Comparison of ENCODE assay signal across 8 cellular contexts in the genomic region with DNA sequence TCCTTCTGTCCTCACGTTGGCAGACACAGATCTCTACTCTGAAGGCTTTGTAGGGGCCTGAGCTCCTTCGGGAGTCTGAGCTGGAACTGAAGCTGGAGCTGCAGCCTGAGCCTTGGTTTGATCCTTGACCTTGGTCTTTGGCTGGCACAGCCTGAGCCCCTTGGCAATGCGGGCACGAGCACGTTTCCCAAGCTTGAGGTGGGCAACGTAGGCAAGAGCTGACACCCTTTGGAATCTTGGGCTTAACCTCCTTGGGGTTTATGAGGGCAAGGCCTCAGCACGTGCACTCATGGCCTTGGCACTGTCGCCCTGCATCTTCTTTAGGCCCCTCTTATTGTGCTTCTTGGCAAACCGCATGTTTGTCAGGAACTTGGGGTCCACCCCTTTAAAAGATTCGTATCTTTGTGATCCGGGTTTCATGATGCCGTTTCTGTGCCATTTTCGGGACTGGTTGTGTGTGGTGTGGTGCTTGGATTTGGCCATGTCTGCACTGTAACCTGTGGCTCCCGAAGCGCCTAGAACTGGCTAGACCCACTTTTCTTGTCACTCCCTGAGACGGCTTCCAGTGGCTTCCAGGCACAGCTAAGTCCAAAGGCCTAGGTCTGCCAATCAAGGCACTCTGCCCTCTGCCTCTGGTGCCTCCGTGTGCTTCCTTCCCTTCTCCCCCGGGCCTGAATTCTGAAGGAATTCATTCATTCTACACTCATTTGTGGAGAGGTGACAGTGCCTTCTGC. TPM values are rescaled to one million over a fixed set of nuclear protein-coding genes. Genes with fewer than 3 reads are reported as not detected.
DNase-seq lines count a peak whose midpoint lies in the region; ATAC-seq and TF ChIP-seq lines count a peak whose summit lies in the region.

No MANE protein-coding gene starts in this region.

- H3K27me3 ChIP-seq in heart left ventricle, result no peaks in the 10 kb centered on the region
- no peaks in the 10 kb centered on the region for H3K27me3 ChIP-seq in right cardiac atrium (ENCODE audit: control insufficient read depth, insufficient read depth)
- H3K27me3 ChIP-seq in mesendoderm (ENCODE audit: insufficient read depth, low read length, poor library complexity), result no peaks in the 10 kb centered on the region
- no peaks in the 10 kb centered on the region for H3K27me3 ChIP-seq in vagina

- H3K27ac Mint-ChIP-seq in activated naive CD4-positive, alpha-beta T cell treated with anti-CD3 and anti-CD28 coated beads, Interleukin-2, amount 50 U/mL, for 72 hours, result peak overlapping the region; percentile 65 to 73

- no peaks in the 10 kb centered on the region for H3K79me1 ChIP-seq in mesendoderm (ENCODE audit: low read length)

- H3K4me3 ChIP-seq in heart left ventricle (peak overlapping the region in 7 of 12 donors; percentile 53 to 80 (median 72)), right cardiac atrium (ENCODE audit: low read length) (no peak overlapping the region), mesendoderm (ENCODE audit: low read length) (no peak overlapping the region), vagina (peak overlapping the region; percentile 61 to 86)

- H3K4me2 ChIP-seq in mesendoderm (ENCODE audit: low read length), result no peak overlapping the region

- H2BK120ac ChIP-seq in mesendoderm (ENCODE audit: low read depth, low read length), result no peak overlapping the region

- H3K9me3 ChIP-seq in heart left ventricle (no peaks in the 10 kb centered on the region), right cardiac atrium (ENCODE audit: control insufficient read depth, low read length) (no peaks in the 10 kb centered on the region), vagina (no peaks in the 10 kb centered on the region)

- no peak for TF ChIP-seq CTCF in heart left ventricle (IDR thresholded peaks at IDR 0.05)
- no peak for TF ChIP-seq CTCF in vagina (IDR thresholded peaks at IDR 0.05)
- no peak for TF ChIP-seq CTCF in RWPE1 (conservative IDR thresholded peaks at IDR 0.05; ENCODE audit: low read depth)

- peak overlapping the region; percentile 19 for H3K56ac ChIP-seq in mesendoderm (ENCODE audit: low read length)

- no peak overlapping the region for H4K5ac ChIP-seq in mesendoderm (ENCODE audit: low read length)

- DNase-seq in heart left ventricle (no peak), right cardiac atrium (no peak), mesendoderm (no peak), vagina (ENCODE audit: extremely low spot score in 2 of 2) (no peak), COR-L47 (lab: John Stamatoyannopoulos, UW) (no peak), RWPE1 (ENCODE audit: low spot score) (no peak), NCI-H2107 treated with DMSO at 0.1 percent for 48 hours (lab: John Stamatoyannopoulos, UW; ENCODE audit: unreplicated experiment) (no peak)
- DNase-seq in activated naive CD4-positive, alpha-beta T cell treated with anti-CD3 and anti-CD28 coated beads, Interleukin-2, amount 50 U/mL, for 72 hours (ENCODE audit: low spot score in 2 of 2), result no peak

- no peaks in the 10 kb centered on the region for H3K79me2 ChIP-seq in mesendoderm (ENCODE audit: control insufficient read depth, insufficient read depth, low read length)

- H3K9me3 Mint-ChIP-seq in activated naive CD4-positive, alpha-beta T cell treated with anti-CD3 and anti-CD28 coated beads, Interleukin-2, amount 50 U/mL, for 72 hours, result peaks cover 0 to 9% of the 10 kb centered on the region in 2 donors

- H2AK5ac ChIP-seq in mesendoderm (ENCODE audit: low read length), result peak overlapping the region; percentile 25

- intact Hi-C loops in heart left ventricle (cut with DNase I) (loop anchor here in 4 of 10 donors (5.0 to 10.0 kb wide), 4 partner anchors 61 to 161 kb away; a partner anchor contains a TSS), right cardiac atrium (cut with DNase I) (no loop called here), vagina (cut with DNase I) (no loop called here)

- H3K4me1 ChIP-seq in heart left ventricle, result peaks cover 0 to 55% (median 6%) of the 10 kb centered on the region in 12 donors
- H3K4me1 ChIP-seq in right cardiac atrium (ENCODE audit: control insufficient read depth, insufficient read depth, low read length), result peaks cover 4% of the 10 kb centered on the region
- peaks cover 2% of the 10 kb centered on the region for H3K4me1 ChIP-seq in mesendoderm (ENCODE audit: control insufficient read depth, low read depth, low read length)
- peaks cover 35% of the 10 kb centered on the region for H3K4me1 ChIP-seq in vagina

- H2BK5ac ChIP-seq in mesendoderm (ENCODE audit: low read length), result no peak overlapping the region

- no peak overlapping the region for H4K8ac ChIP-seq in mesendoderm (ENCODE audit: low read depth, low read length)

- no peak for TF ChIP-seq POLR2A in heart left ventricle (IDR thresholded peaks at IDR 0.05)
- TF ChIP-seq POLR2A in vagina (IDR thresholded peaks at IDR 0.05), result no peak

- H3K9ac ChIP-seq in mesendoderm (ENCODE audit: low read length), result no peak overlapping the region

- WGBS in heart left ventricle, 4 donors, result 93 to 97% (median 94%) methylated on average over 16 to 18 of the region's 18 CpGs
- WGBS in right cardiac atrium, result 92% methylated on average over 18 of the region's 18 CpGs
- no CpG with 5 or more reads among the region's 18 CpGs for WGBS in mesendoderm (ENCODE audit: extremely low coverage, insufficient coverage, low lambda C conversion rate)

- no peak overlapping the region for H3K4ac ChIP-seq in mesendoderm (ENCODE audit: low read depth, low read length)

- no peak overlapping the region for H2BK15ac ChIP-seq in mesendoderm (replicated peaks; ENCODE audit: low read depth)

- peaks cover 0 to 16% of the 10 kb centered on the region in 2 donors for H3K36me3 Mint-ChIP-seq in activated naive CD4-positive, alpha-beta T cell treated with anti-CD3 and anti-CD28 coated beads, Interleukin-2, amount 50 U/mL, for 72 hours

- CTCF ChIA-PET in RWPE1 (lab: Yijun Ruan, JAX), result interaction anchor here (0.5 to 0.6 kb wide), 2 partner anchors 15 to 214 kb away, joined by 3 to 6 read pairs; no protein-coding TSS in a partner anchor

- H3K18ac ChIP-seq in mesendoderm (ENCODE audit: low read length), result no peak overlapping the region

- H3K27ac ChIP-seq in heart left ventricle (peak overlapping the region in 2 of 12 donors; percentile 52 to 88), right cardiac atrium (ENCODE audit: low read length) (no peak overlapping the region), mesendoderm (ENCODE audit: low read depth, low read length) (no peak overlapping the region), vagina (peak overlapping the region; percentile 61), RWPE1 (no peak overlapping the region)

- ATAC-seq in heart left ventricle (no peak), right cardiac atrium (no peak)
- ATAC-seq in activated naive CD4-positive, alpha-beta T cell treated with anti-CD3 and anti-CD28 coated beads, Interleukin-2, amount 50 U/mL, for 72 hours, result no peak

- H3K36me3 ChIP-seq in heart left ventricle, result no peaks in the 10 kb centered on the region
- H3K36me3 ChIP-seq in mesendoderm (ENCODE audit: control insufficient read depth, insufficient read depth, low read length), result no peaks in the 10 kb centered on the region
- no peaks in the 10 kb centered on the region for H3K36me3 ChIP-seq in vagina

- no peak overlapping the region for H3K23ac ChIP-seq in mesendoderm (ENCODE audit: low read length)

- POLR2A ChIA-PET in RWPE1 (lab: Yijun Ruan, JAX; ENCODE audit: low non-redundant PET), result interaction anchor here (0.7 kb wide), 1 partner anchor 160 kb away, joined by 3 read pairs; a partner anchor contains a TSS

RNA-seq across cellular contexts. Expression of a gene that starts 1.4 kb away (rescaled TPM):
- 10 to 100 TPM in 1 of 9 donors, 1 to 10 TPM in 8; 3.1 to 22.7 (median 6.4) TPM for total RNA-seq in heart left ventricle
- polyA plus RNA-seq in heart left ventricle, result 1 to 10 TPM; 1.0 to 3.6 TPM
- total RNA-seq in right cardiac atrium, result 10 to 100 TPM in 2 of 4 donors, 1 to 10 TPM in 2; 8.1 to 13.3 (median 10.0) TPM
- 4.5 TPM for polyA plus RNA-seq in right cardiac atrium
- 1 to 10 TPM; 1.2 to 2.5 TPM for total RNA-seq in activated naive CD4-positive, alpha-beta T cell treated with anti-CD3 and anti-CD28 coated beads, Interleukin-2, amount 50 U/mL, for 72 hours
- polyA plus RNA-seq in mesendoderm (2013, experiment 1 of 2), result 2.5 TPM
- polyA plus RNA-seq in mesendoderm (2013, experiment 2 of 2), result 2.6 TPM
- total RNA-seq in vagina, result 10.8 TPM

Comparison
In these comparisons a context has a peak if more than half of its experiments do, and no peak if none do; other contexts are left out.
1. H3K4me3 ChIP-seq: peak in heart left ventricle (7 of 12) and vagina (2 of 2); none in right cardiac atrium (single experiment) and mesendoderm (single experiment).